In genomic region chr6:138575257-138575656, GRCh38 we compare ENCODE assay signal across 19 cellular contexts.
"Had no signal": no experiment of that assay in that cellular context is flagged by ENCODE, and none has a peak within 500 bp of the region (broad histone marks: within the 10 kb centered on the region; RNA-seq: fewer than 3 reads in every experiment).

No MANE protein-coding gene starts in this region.

- DNase-seq: KBM-7; MV-4-11; NCI-H1048; NCI-H1105; NCI-H1436 treated with DMSO at 0.1 percent for 48 hours; NCI-H1694 treated with DMSO at 0.1 percent for 48 hours; NCI-H1930; NCI-H2081 treated with DMSO at 0.1 percent for 48 hours; NCI-H2171; NCI-H226; NCI-H446 treated with DMSO at 0.1 percent for 48 hours; NCI-H510A treated with DMSO at 0.1 percent for 48 hours; NCI-H526; NCI-H748 treated with DMSO at 0.1 percent for 48 hours; NK-92 treated with Interleukin-12 subunit alpha and Interleukin-12 subunit beta, amount 100 ng/mL, for 24 hours; PC-3; SHP77 had no signal

- H3K27ac ChIP-seq: HL-60, RWPE1 had no signal
